In genomic region chr16:88361775-88362174, GRCh38 we compare ENCODE assay signal across 29 cellular contexts.
"Had no signal": no experiment of that assay in that cellular context is flagged by ENCODE, and none has a peak within 500 bp of the region (broad histone marks: within the 10 kb centered on the region; RNA-seq: fewer than 3 reads in every experiment).

No MANE protein-coding gene starts in this region.

- H3K36me3 Mint-ChIP-seq: stimulated activated effector memory CD8-positive, alpha-beta T cell treated with anti-CD3 and anti-CD28 coated beads, Interleukin-12 subunit alpha, Interleukin-12 subunit beta, amount 100 ng/mL, for 72 hours; type B pancreatic cell had no signal

- H3K27ac Mint-ChIP-seq: stimulated activated effector memory CD8-positive, alpha-beta T cell treated with anti-CD3 and anti-CD28 coated beads, Interleukin-12 subunit alpha, Interleukin-12 subunit beta, amount 100 ng/mL, for 72 hours; stimulated activated memory B cell treated with anti-CD40 and anti-IgM and Interleukin-4, amounts not matched to agents 10 μg/mL and 1 μg/mL and 100 μg/mL, for 72 hours; stimulated activated naive B cell treated with anti-CD40 and anti-IgM and Interleukin-4, amounts not matched to agents 10 μg/mL and 1 μg/mL and 100 μg/mL, for 72 hours; stimulated activated naive CD8-positive, alpha-beta T cell treated with anti-CD3 and anti-CD28 coated beads, Interleukin-15, amount 100 ng/mL, for 72 hours; stimulated activated naive CD8-positive, alpha-beta T cell treated with anti-CD3 and anti-CD28 coated beads, Interleukin-15, Interleukin-2, amounts not matched to agents 100 ng/mL and 50 ng/mL, for 24 hours; type B pancreatic cell had no signal

- FAIRE-seq: urothelium cell line had no signal

- H3K4me1 ChIP-seq: stomach, suprapubic skin, testis, thyroid gland, tibial artery, transverse colon, upper lobe of left lung, upper lobe of right lung, uterus, vagina had no signal

- H3K9me3 Mint-ChIP-seq: stimulated activated memory B cell treated with anti-CD40 and anti-IgM and Interleukin-4, amounts not matched to agents 10 μg/mL and 1 μg/mL and 100 μg/mL, for 72 hours; type B pancreatic cell had no signal

- H3K27ac ChIP-seq: stomach, suprapubic skin, testis, thoracic aorta, thyroid gland, tibial artery, tibial nerve, transverse colon, upper lobe of left lung, upper lobe of right lung, uterus, vagina had no signal

- ATAC-seq: stimulated activated effector memory CD8-positive, alpha-beta T cell treated with anti-CD3 and anti-CD28 coated beads, Interleukin-12 subunit alpha, Interleukin-12 subunit beta, amount 100 ng/mL, for 72 hours; stimulated activated memory B cell treated with anti-CD40 and anti-IgM and Interleukin-4, amounts not matched to agents 10 μg/mL and 1 μg/mL and 100 μg/mL, for 72 hours; stimulated activated naive B cell treated with anti-CD40 and anti-IgM and Interleukin-4, amounts not matched to agents 10 μg/mL and 1 μg/mL and 100 μg/mL, for 72 hours; stimulated activated naive CD8-positive, alpha-beta T cell treated with anti-CD3 and anti-CD28 coated beads, Interleukin-15, amount 100 ng/mL, for 72 hours; stimulated activated naive CD8-positive, alpha-beta T cell treated with anti-CD3 and anti-CD28 coated beads, Interleukin-15, Interleukin-2, amounts not matched to agents 100 U/mL and 50 U/mL, for 24 hours; upper lobe of right lung had no signal

- H3K9me3 ChIP-seq: suprapubic skin, testis, thyroid gland, tibial artery, transverse colon, upper lobe of right lung, uterus, vagina had no signal

- H3K4me1 Mint-ChIP-seq: stimulated activated naive CD8-positive, alpha-beta T cell treated with anti-CD3 and anti-CD28 coated beads, Interleukin-15, amount 100 ng/mL, for 72 hours had no signal

- H3K36me3 ChIP-seq: stomach, suprapubic skin, thoracic aorta, thyroid gland, tibial artery, tibial nerve, transverse colon, upper lobe of left lung, upper lobe of right lung, uterus, vagina had no signal

- DNase-seq: stimulated activated CD4-positive, alpha-beta T cell treated with anti-CD3 and anti-CD28 coated beads, Interleukin-2, amount 100 ng/mL, for 48 hours; stimulated activated CD4-positive, alpha-beta T cell treated with anti-CD3 and anti-CD28 coated beads, Interleukin-4, amount 100 ng/mL, for 1 hour; stimulated activated CD4-positive, alpha-beta T cell treated with anti-CD3 and anti-CD28 coated beads, Interleukin-4, amount 100 ng/mL, for 24 hours; stimulated activated CD4-positive, alpha-beta T cell treated with anti-CD3 and anti-CD28 coated beads, Interleukin-4, amount 100 ng/mL, for 4 hours; stimulated activated CD8-positive, alpha-beta memory T cell treated with anti-CD3 and anti-CD28 coated beads, Interleukin-4, amount 100 ng/mL, for 48 hours; stimulated activated naive B cell treated with anti-CD40 and anti-IgM and Interleukin-4, amounts not matched to agents 10 μg/mL and 1 μg/mL and 100 μg/mL, for 72 hours; stimulated activated naive CD4-positive, alpha-beta T cell; stimulated activated naive CD4-positive, alpha-beta T cell treated with Interleukin-2 at 50 U/mL for 16 hours; stimulated activated naive CD8-positive, alpha-beta T cell treated with anti-CD3 and anti-CD28 coated beads, Interleukin-15, amount 100 ng/mL, for 72 hours; stimulated activated naive CD8-positive, alpha-beta T cell treated with anti-CD3 and anti-CD28 coated beads, Interleukin-15, Interleukin-2, amounts not matched to agents 100 U/mL and 50 U/mL, for 24 hours; stomach; substantia nigra; testis; thyroid gland; tibial artery; transverse colon; trophoblast cell; upper lobe of left lung; upper lobe of right lung; uterus had no signal

- H3K27me3 ChIP-seq: testis, thyroid gland, tibial nerve, upper lobe of left lung, upper lobe of right lung, uterus, vagina had no signal

- H3K4me3 ChIP-seq: stomach, suprapubic skin, testis, thoracic aorta, thyroid gland, tibial artery, tibial nerve, transverse colon, upper lobe of left lung, upper lobe of right lung, uterus, vagina had no signal

- H3K27me3 Mint-ChIP-seq: stimulated activated naive CD8-positive, alpha-beta T cell treated with anti-CD3 and anti-CD28 coated beads, Interleukin-15, amount 100 ng/mL, for 72 hours had no signal

- H3K4me3 Mint-ChIP-seq: stimulated activated effector memory CD8-positive, alpha-beta T cell treated with anti-CD3 and anti-CD28 coated beads, Interleukin-12 subunit alpha, Interleukin-12 subunit beta, amount 100 ng/mL, for 72 hours; stimulated activated memory B cell treated with anti-CD40 and anti-IgM and Interleukin-4, amounts not matched to agents 10 μg/mL and 1 μg/mL and 100 μg/mL, for 72 hours; stimulated activated naive B cell treated with anti-CD40 and anti-IgM and Interleukin-4, amounts not matched to agents 10 μg/mL and 1 μg/mL and 100 μg/mL, for 72 hours; stimulated activated naive CD8-positive, alpha-beta T cell treated with anti-CD3 and anti-CD28 coated beads, Interleukin-15, amount 100 ng/mL, for 72 hours; stimulated activated naive CD8-positive, alpha-beta T cell treated with anti-CD3 and anti-CD28 coated beads, Interleukin-15, Interleukin-2, amounts not matched to agents 100 ng/mL and 50 ng/mL, for 24 hours; type B pancreatic cell had no signal
